Comparison of ENCODE assay signal across 28 cellular contexts in genomic region chr20:20881808-20882207, GRCh38.
"Had no signal": no experiment of that assay in that cellular context is flagged by ENCODE, and none has a peak within 500 bp of the region (broad histone marks: within the 10 kb centered on the region; RNA-seq: fewer than 3 reads in every experiment).

No MANE protein-coding gene starts in this region.

- H3K4me3 ChIP-seq: colonic mucosa, coronary artery, dorsolateral prefrontal cortex, esophagus muscularis mucosa, esophagus squamous epithelium, gastrocnemius medialis, gastroesophageal sphincter, heart left ventricle, heart right ventricle had no signal

- FAIRE-seq: colon, endometrium, endothelial cell of umbilical vein, frontal cortex had no signal

- H3K27me3 ChIP-seq: colonic mucosa, esophagus squamous epithelium, foreskin keratinocyte, gastrocnemius medialis had no signal

- H3K9me3 ChIP-seq: colonic mucosa, esophagus muscularis mucosa, esophagus squamous epithelium, gastrocnemius medialis, gastroesophageal sphincter, heart left ventricle, heart right ventricle had no signal

- ATAC-seq: effector memory CD8-positive, alpha-beta T cell; esophagus mucosa; foreskin keratinocyte; gastrocnemius medialis; gastroesophageal sphincter; heart left ventricle; heart right ventricle had no signal

- H3K4me1 ChIP-seq: colonic mucosa, esophagus muscularis mucosa, esophagus squamous epithelium, foreskin keratinocyte, gastrocnemius medialis, gastroesophageal sphincter, heart left ventricle, heart right ventricle had no signal

- DNase-seq: colonic mucosa; cortex of kidney; dermis blood vessel endothelial cell; dorsolateral prefrontal cortex; effector CD4-positive, alpha-beta T cell; effector CD8-positive, alpha-beta T cell; effector memory CD4-positive, alpha-beta T cell; effector memory CD8-positive, alpha-beta T cell; endodermal cell; erythroblast; esophagus squamous epithelium; foreskin fibroblast; foreskin keratinocyte; foreskin melanocyte; gastrocnemius medialis; glutamatergic neuron; head of caudate nucleus; heart left ventricle; heart right ventricle had no signal

- H3K27ac ChIP-seq: colonic mucosa, coronary artery, dorsolateral prefrontal cortex, epithelial cell of prostate, esophagus muscularis mucosa, esophagus squamous epithelium, foreskin keratinocyte, gastrocnemius medialis, gastroesophageal sphincter, heart left ventricle, heart right ventricle had no signal

- H3K36me3 ChIP-seq: colonic mucosa, esophagus muscularis mucosa, esophagus squamous epithelium, gastrocnemius medialis, gastroesophageal sphincter, heart left ventricle, heart right ventricle had no signal
